8 cellular contexts compared by ENCODE assay signal in the genomic region with DNA sequence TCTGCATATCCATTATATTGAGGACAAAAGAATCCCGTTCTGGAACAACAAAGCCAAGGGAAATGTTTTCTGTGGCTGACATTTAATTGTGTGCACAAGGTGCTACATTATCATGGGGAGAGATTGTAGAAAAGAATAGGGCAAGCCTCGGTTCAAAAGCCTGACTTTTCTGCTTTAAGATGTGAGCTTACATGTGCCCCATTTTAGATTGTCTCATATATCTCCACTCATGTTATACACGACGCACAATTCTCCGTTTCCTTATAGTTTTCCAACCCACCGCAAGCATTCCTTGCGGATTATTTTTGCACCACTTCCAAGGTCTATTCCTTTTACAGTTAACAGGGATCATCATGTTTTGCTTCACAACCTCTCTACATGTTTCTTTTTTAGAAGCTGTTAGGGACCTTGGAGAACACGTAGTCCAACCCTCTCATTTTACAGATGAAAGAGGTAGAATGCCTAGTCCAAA.
A peak's percentile ranks its signal among the peaks of the same experiment; 100 is the strongest.
DNase-seq lines count a peak whose midpoint lies in the region; ATAC-seq and TF ChIP-seq lines count a peak whose summit lies in the region.

No MANE protein-coding gene starts in this region.

- H3K27me3 Mint-ChIP-seq in WTC11 (ENCODE audit: low read depth) = peaks cover 49% of the 10 kb centered on the region
- peaks cover 5 to 18% (median 9%) of the 10 kb centered on the region in 3 donors for H3K27me3 Mint-ChIP-seq in immature natural killer cell (ENCODE audit: low read depth in 3 of 3)
- peaks cover 42% of the 10 kb centered on the region for H3K27me3 Mint-ChIP-seq in stimulated activated memory B cell treated with anti-CD40 and anti-IgM and Interleukin-4, amounts not matched to agents 10 μg/mL and 1 μg/mL and 100 μg/mL, for 72 hours

- peaks cover 61% of the 10 kb centered on the region for H3K4me1 Mint-ChIP-seq in WTC11
- peaks cover 2 to 4% of the 10 kb centered on the region in 2 donors for H3K4me1 Mint-ChIP-seq in immature natural killer cell
- peaks cover 7% of the 10 kb centered on the region for H3K4me1 Mint-ChIP-seq in stimulated activated memory B cell treated with anti-CD40 and anti-IgM and Interleukin-4, amounts not matched to agents 10 μg/mL and 1 μg/mL and 100 μg/mL, for 72 hours

- DNase-seq in DMS153 treated with DMSO at 0.1 percent for 48 hours (lab: John Stamatoyannopoulos, UW; ENCODE audit: unreplicated experiment) (peak; percentile 65), DMS153 (lab: John Stamatoyannopoulos, UW) (no peak), WTC11 (ENCODE audit: low spot score) (no peak), immature natural killer cell (no peak), SK-N-DZ (ENCODE audit: low spot score) (no peak)

- CTCF ChIA-PET in WTC11 (lab: Charles Lee) = interaction anchor here (0.6 to 4.6 kb wide), 30 partner anchors 9 to 587 kb away, joined by 3 to 60 read pairs (median 4); no protein-coding TSS in a partner anchor

- H3K27ac Mint-ChIP-seq in WTC11 = no peak overlapping the region
- H3K27ac Mint-ChIP-seq in immature natural killer cell = no peak overlapping the region
- H3K27ac Mint-ChIP-seq in stimulated activated memory B cell treated with anti-CD40 and anti-IgM and Interleukin-4, amounts not matched to agents 10 μg/mL and 1 μg/mL and 100 μg/mL, for 72 hours = no peak overlapping the region

- H3K36me3 Mint-ChIP-seq in WTC11 = no peaks in the 10 kb centered on the region
- H3K36me3 Mint-ChIP-seq in immature natural killer cell = no peaks in the 10 kb centered on the region
- H3K36me3 Mint-ChIP-seq in stimulated activated memory B cell treated with anti-CD40 and anti-IgM and Interleukin-4, amounts not matched to agents 10 μg/mL and 1 μg/mL and 100 μg/mL, for 72 hours = no peaks in the 10 kb centered on the region

- ATAC-seq in WTC11 = no peak
- ATAC-seq in stimulated activated memory B cell treated with anti-CD40 and anti-IgM and Interleukin-4, amounts not matched to agents 10 μg/mL and 1 μg/mL and 100 μg/mL, for 72 hours = no peak
- no peak for ATAC-seq in GM21619 (IDR thresholded peaks at IDR 0.05; ENCODE audit: unreplicated experiment)
- ATAC-seq in GM18858 (IDR thresholded peaks at IDR 0.05; ENCODE audit: unreplicated experiment) = no peak

- H3K9me3 Mint-ChIP-seq in WTC11 (no peaks in the 10 kb centered on the region), immature natural killer cell (no peaks in the 10 kb centered on the region)
- no peaks in the 10 kb centered on the region for H3K9me3 Mint-ChIP-seq in stimulated activated memory B cell treated with anti-CD40 and anti-IgM and Interleukin-4, amounts not matched to agents 10 μg/mL and 1 μg/mL and 100 μg/mL, for 72 hours

- H3K4me3 Mint-ChIP-seq in WTC11 = peak overlapping the region; percentile 58
- H3K4me3 Mint-ChIP-seq in immature natural killer cell = peak overlapping the region; percentile 61 to 82 (median 73)
- peak overlapping the region; percentile 67 for H3K4me3 Mint-ChIP-seq in stimulated activated memory B cell treated with anti-CD40 and anti-IgM and Interleukin-4, amounts not matched to agents 10 μg/mL and 1 μg/mL and 100 μg/mL, for 72 hours

- POLR2A ChIA-PET in WTC11 (lab: Charles Lee) = interaction anchor here (0.5 to 3.7 kb wide), 3 partner anchors 16 to 176 kb away, joined by 3 to 20 read pairs (median 5); no protein-coding TSS in a partner anchor

- TF ChIP-seq CTCF in WTC11 (IDR thresholded peaks at IDR 0.05) = no peak

TF ChIP-seq in WTC11, 78 proteins besides CTCF, POLR2A, EP300 and RAD21 (continues in another document):
- TF ChIP-seq, protein P1, sequence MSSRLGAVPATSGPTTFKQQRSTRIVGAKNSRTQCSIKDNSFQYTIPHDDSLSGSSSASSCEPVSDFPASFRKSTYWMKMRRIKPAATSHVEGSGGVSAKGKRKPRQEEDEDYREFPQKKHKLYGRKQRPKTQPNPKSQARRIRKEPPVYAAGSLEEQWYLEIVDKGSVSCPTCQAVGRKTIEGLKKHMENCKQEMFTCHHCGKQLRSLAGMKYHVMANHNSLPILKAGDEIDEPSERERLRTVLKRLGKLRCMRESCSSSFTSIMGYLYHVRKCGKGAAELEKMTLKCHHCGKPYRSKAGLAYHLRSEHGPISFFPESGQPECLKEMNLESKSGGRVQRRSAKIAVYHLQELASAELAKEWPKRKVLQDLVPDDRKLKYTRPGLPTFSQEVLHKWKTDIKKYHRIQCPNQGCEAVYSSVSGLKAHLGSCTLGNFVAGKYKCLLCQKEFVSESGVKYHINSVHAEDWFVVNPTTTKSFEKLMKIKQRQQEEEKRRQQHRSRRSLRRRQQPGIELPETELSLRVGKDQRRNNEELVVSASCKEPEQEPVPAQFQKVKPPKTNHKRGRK (CRISPR knock-in tag; IDR thresholded peaks at IDR 0.05; ENCODE audit: borderline replicate concordance) = no peak
- TF ChIP-seq, protein P2, sequence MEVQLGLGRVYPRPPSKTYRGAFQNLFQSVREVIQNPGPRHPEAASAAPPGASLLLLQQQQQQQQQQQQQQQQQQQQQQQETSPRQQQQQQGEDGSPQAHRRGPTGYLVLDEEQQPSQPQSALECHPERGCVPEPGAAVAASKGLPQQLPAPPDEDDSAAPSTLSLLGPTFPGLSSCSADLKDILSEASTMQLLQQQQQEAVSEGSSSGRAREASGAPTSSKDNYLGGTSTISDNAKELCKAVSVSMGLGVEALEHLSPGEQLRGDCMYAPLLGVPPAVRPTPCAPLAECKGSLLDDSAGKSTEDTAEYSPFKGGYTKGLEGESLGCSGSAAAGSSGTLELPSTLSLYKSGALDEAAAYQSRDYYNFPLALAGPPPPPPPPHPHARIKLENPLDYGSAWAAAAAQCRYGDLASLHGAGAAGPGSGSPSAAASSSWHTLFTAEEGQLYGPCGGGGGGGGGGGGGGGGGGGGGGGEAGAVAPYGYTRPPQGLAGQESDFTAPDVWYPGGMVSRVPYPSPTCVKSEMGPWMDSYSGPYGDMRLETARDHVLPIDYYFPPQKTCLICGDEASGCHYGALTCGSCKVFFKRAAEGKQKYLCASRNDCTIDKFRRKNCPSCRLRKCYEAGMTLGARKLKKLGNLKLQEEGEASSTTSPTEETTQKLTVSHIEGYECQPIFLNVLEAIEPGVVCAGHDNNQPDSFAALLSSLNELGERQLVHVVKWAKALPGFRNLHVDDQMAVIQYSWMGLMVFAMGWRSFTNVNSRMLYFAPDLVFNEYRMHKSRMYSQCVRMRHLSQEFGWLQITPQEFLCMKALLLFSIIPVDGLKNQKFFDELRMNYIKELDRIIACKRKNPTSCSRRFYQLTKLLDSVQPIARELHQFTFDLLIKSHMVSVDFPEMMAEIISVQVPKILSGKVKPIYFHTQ (CRISPR knock-in tag; IDR thresholded peaks at IDR 0.05) = no peak
- no peak for TF ChIP-seq JUN (CRISPR knock-in tag; IDR thresholded peaks at IDR 0.05)
- no peak for TF ChIP-seq HMGXB4 (CRISPR knock-in tag; IDR thresholded peaks at IDR 0.05)
- no peak for TF ChIP-seq EMX1 (CRISPR knock-in tag; IDR thresholded peaks at IDR 0.05)
- no peak for TF ChIP-seq USF2 (CRISPR knock-in tag; IDR thresholded peaks at IDR 0.05)
- TF ChIP-seq ZBTB21 (CRISPR knock-in tag; IDR thresholded peaks at IDR 0.05; ENCODE audit: borderline replicate concordance) = no peak
- TF ChIP-seq, protein P3, sequence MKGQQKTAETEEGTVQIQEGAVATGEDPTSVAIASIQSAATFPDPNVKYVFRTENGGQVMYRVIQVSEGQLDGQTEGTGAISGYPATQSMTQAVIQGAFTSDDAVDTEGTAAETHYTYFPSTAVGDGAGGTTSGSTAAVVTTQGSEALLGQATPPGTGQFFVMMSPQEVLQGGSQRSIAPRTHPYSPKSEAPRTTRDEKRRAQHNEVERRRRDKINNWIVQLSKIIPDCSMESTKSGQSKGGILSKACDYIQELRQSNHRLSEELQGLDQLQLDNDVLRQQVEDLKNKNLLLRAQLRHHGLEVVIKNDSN (CRISPR knock-in tag; IDR thresholded peaks at IDR 0.05) = no peak
- TF ChIP-seq GTF2I (CRISPR knock-in tag; conservative IDR thresholded peaks at IDR 0.05) = no peak
- TF ChIP-seq, protein P4, sequence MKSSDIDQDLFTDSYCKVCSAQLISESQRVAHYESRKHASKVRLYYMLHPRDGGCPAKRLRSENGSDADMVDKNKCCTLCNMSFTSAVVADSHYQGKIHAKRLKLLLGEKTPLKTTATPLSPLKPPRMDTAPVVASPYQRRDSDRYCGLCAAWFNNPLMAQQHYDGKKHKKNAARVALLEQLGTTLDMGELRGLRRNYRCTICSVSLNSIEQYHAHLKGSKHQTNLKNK (CRISPR knock-in tag; IDR thresholded peaks at IDR 0.05) = no peak
- TF ChIP-seq ESRRA (CRISPR knock-in tag; IDR thresholded peaks at IDR 0.05; ENCODE audit: borderline replicate concordance) = no peak
